17 cellular contexts compared by ENCODE assay signal in the genomic region with DNA sequence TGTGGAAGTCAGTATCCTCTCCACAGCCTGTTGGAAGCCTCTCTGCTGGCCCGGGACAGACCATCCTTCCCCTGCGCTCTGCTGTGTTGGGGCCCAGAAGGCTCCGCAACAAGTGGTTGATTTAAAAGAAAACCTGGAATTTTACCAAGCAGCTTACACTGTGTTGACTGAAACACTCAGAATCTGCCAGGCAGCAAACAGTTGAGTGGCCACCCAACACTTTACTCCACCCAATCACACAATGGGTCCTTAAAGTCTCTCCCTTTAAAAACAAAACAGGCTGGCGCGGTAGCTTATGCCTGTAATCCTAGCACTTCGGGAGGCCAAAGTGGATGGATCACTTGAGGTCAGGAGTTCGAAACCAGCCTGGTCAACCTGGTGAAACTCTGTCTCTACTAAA. TPM values are rescaled to one million over a fixed set of nuclear protein-coding genes. Genes with fewer than 3 reads are reported as not detected.
A peak's percentile ranks its signal among the peaks of the same experiment; 100 is the strongest.
DNase-seq lines count a peak whose midpoint lies in the region; ATAC-seq and TF ChIP-seq lines count a peak whose summit lies in the region.
"Had no signal": no experiment of that assay in that cellular context is flagged by ENCODE, and none has a peak within 500 bp of the region (broad histone marks: within the 10 kb centered on the region; RNA-seq: fewer than 3 reads in every experiment).

No MANE protein-coding gene starts in this region.

- TF ChIP-seq CTCF in left lung (IDR thresholded peaks at IDR 0.05) (no peak), upper lobe of left lung (IDR thresholded peaks at IDR 0.05) (no peak)

- no peak overlapping the region for H3K4me3 ChIP-seq in left lung
- H3K4me3 ChIP-seq in upper lobe of left lung, result no peak overlapping the region
- H3K4me3 ChIP-seq: BLaER1, HAP-1 had no signal

- TF ChIP-seq EP300 in upper lobe of left lung (IDR thresholded peaks at IDR 0.05), result no peak

- WGBS in upper lobe of left lung, 2 donors, result 67 to 77% methylated on average over 6 to 7 of the region's 7 CpGs

- DNase-seq in DMS53 (lab: John Stamatoyannopoulos, UW), result peak; percentile 36
- no peak for DNase-seq in DMS53 treated with DMSO at 0.1 percent for 48 hours (lab: John Stamatoyannopoulos, UW; ENCODE audit: unreplicated experiment)
- DNase-seq in NCI-H2029 (lab: John Stamatoyannopoulos, UW), result peak; percentile 89
- DNase-seq in left lung, result peak in 1 of 2 donors; percentile 55
- peak in 1 of 2 donors; percentile 75 for DNase-seq in upper lobe of left lung
- no peak for DNase-seq in stimulated activated CD8-positive, alpha-beta memory T cell treated with anti-CD3 and anti-CD28 coated beads, Interleukin-4, amount 100 ng/mL, for 48 hours
- DNase-seq in occipital lobe (lab: John Stamatoyannopoulos, UW), result no peak
- DNase-seq: 8988T; AML-193; Caco-2; CD8-positive, alpha-beta memory T cell; DMS79 treated with DMSO at 0.1 percent for 48 hours; EL; GOT3 had no signal

- H3K27ac ChIP-seq in left lung, result no peak overlapping the region
- H3K27ac ChIP-seq in upper lobe of left lung, result no peak overlapping the region
- H3K27ac ChIP-seq: BLaER1 had no signal

- peaks cover 25 to 77% of the 10 kb centered on the region in 2 donors for H3K27me3 ChIP-seq in left lung
- no peaks in the 10 kb centered on the region for H3K27me3 ChIP-seq in upper lobe of left lung
- H3K27me3 ChIP-seq: BLaER1 had no signal

- ATAC-seq in left lung, result peak; percentile 94
- peak; percentile 36 to 80 for ATAC-seq in upper lobe of left lung (ENCODE audit: low FRiP score in 2 of 2)

- no peaks in the 10 kb centered on the region for H3K4me1 ChIP-seq in left lung
- H3K4me1 ChIP-seq in upper lobe of left lung, result no peaks in the 10 kb centered on the region
- H3K4me1 ChIP-seq: BLaER1, Caco-2, HAP-1 had no signal

- H3K9me3 ChIP-seq in left lung (no peaks in the 10 kb centered on the region), upper lobe of left lung (no peaks in the 10 kb centered on the region)
- H3K9me3 ChIP-seq: BLaER1, Caco-2, HAP-1 had no signal

- no peak for TF ChIP-seq POLR2A in upper lobe of left lung (IDR thresholded peaks at IDR 0.05)

- no peaks in the 10 kb centered on the region for H3K36me3 ChIP-seq in left lung
- H3K36me3 ChIP-seq in upper lobe of left lung, result no peaks in the 10 kb centered on the region
- H3K36me3 ChIP-seq: BLaER1, HAP-1 had no signal

- intact Hi-C loops in left lung (cut with DNase I), result no loop called here

RNA-seq across cellular contexts. Expression of gene DMRT3, which starts 28.0 kb away (rescaled TPM):
- total RNA-seq in left lung (not detected), upper lobe of left lung (under 1 TPM in 1 of 6 donors, not detected in 5; 0.49 TPM), occipital lobe (0.16 TPM)
- total RNA-seq: Caco-2; CD8-positive, alpha-beta memory T cell; HT-29 had no signal

Comparison
In these comparisons a context has a peak if more than half of its experiments do, and no peak if none do; other contexts are left out.
1. DNase-seq: peak in DMS53 (single experiment) and NCI-H2029 (single experiment); none in DMS53 treated with DMSO at 0.1 percent for 48 hours (single experiment), stimulated activated CD8-positive, alpha-beta memory T cell treated with anti-CD3 and anti-CD28 coated beads, Interleukin-4, amount 100 ng/mL, for 48 hours (single experiment) and occipital lobe (single experiment).